ENCODE assay signal across 1 cellular context in the genomic region with DNA sequence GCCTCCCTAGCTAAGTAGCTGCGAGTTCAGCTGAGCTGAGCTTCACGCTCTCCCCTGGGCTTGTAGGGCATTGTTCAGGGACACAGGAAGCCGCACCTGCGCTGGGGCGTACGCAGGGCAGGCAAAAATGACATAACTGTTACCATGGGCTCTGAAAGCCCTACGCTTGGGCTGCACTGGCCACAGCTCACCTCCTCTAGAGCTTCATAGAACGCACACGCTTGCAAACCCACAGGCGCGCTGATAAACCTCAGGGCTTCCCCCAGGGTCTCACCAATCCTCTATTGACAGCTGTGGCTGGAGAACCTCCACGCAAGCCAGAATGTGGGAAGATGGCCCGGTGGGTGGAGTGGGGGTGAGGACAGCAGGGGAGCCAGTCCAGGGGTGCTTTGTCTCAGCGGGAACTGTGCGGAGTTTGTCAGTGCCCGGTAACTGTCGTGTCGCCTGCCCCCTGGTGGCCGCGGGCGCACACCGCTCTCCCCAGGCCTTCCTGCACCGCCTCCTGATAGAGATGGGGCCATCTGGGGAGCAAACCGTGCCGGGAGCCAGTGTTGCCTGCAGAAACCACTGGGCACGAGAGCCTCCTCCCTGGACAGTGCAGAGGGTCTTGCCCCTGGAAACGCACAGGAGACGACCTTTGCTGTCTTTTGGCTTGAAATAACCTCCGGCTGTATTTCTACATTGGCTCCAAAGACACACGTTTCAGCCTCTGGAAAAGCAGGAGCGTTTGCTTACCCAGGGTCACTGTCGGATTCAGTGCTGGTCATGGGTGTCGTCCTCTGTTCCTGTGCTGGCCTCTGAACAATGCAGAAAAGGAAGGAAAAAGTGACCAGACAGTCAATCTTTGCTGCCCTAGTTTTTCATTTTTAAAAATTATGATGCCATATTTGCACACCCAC.
A peak's percentile ranks its signal among the peaks of the same experiment; 100 is the strongest.
TF ChIP-seq lines count a peak whose summit lies in the region.

No MANE protein-coding gene starts in this region.

TF ChIP-seq in GM12878, 131 proteins besides CTCF, POLR2A, EP300 and RAD21 (continued from another document):
- TF ChIP-seq, protein P1, sequence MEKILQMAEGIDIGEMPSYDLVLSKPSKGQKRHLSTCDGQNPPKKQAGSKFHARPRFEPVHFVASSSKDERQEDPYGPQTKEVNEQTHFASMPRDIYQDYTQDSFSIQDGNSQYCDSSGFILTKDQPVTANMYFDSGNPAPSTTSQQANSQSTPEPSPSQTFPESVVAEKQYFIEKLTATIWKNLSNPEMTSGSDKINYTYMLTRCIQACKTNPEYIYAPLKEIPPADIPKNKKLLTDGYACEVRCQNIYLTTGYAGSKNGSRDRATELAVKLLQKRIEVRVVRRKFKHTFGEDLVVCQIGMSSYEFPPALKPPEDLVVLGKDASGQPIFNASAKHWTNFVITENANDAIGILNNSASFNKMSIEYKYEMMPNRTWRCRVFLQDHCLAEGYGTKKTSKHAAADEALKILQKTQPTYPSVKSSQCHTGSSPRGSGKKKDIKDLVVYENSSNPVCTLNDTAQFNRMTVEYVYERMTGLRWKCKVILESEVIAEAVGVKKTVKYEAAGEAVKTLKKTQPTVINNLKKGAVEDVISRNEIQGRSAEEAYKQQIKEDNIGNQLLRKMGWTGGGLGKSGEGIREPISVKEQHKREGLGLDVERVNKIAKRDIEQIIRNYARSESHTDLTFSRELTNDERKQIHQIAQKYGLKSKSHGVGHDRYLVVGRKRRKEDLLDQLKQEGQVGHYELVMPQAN (conservative IDR thresholded peaks at IDR 0.05): no peak
- TF ChIP-seq, protein P2, sequence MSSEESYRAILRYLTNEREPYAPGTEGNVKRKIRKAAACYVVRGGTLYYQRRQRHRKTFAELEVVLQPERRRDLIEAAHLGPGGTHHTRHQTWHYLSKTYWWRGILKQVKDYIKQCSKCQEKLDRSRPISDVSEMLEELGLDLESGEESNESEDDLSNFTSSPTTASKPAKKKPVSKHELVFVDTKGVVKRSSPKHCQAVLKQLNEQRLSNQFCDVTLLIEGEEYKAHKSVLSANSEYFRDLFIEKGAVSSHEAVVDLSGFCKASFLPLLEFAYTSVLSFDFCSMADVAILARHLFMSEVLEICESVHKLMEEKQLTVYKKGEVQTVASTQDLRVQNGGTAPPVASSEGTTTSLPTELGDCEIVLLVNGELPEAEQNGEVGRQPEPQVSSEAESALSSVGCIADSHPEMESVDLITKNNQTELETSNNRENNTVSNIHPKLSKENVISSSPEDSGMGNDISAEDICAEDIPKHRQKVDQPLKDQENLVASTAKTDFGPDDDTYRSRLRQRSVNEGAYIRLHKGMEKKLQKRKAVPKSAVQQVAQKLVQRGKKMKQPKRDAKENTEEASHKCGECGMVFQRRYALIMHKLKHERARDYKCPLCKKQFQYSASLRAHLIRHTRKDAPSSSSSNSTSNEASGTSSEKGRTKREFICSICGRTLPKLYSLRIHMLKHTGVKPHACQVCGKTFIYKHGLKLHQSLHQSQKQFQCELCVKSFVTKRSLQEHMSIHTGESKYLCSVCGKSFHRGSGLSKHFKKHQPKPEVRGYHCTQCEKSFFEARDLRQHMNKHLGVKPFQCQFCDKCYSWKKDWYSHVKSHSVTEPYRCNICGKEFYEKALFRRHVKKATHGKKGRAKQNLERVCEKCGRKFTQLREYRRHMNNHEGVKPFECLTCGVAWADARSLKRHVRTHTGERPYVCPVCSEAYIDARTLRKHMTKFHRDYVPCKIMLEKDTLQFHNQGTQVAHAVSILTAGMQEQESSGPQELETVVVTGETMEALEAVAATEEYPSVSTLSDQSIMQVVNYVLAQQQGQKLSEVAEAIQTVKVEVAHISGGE (CRISPR knock-in tag; IDR thresholded peaks at IDR 0.05): no peak
- TF ChIP-seq CREM (IDR thresholded peaks at IDR 0.05; ENCODE audit: low read depth): no peak
- no peak for TF ChIP-seq ZBED1 (IDR thresholded peaks at IDR 0.05; ENCODE audit: borderline replicate concordance)
- TF ChIP-seq SMC3 (IDR thresholded peaks at IDR 0.05; ENCODE audit: borderline replicate concordance, low read length): peak; percentile 92
- TF ChIP-seq RB1 (IDR thresholded peaks at IDR 0.05; ENCODE audit: borderline replicate concordance): 0 out of 2 replicates have a peak, but pooled peaks have one; percentile 35
- peak in 1 of 2 experiments; percentile 28; a peak in 1 of 4 replicates for TF ChIP-seq BHLHE40 (IDR thresholded peaks at IDR 0.05; ENCODE audit: borderline replicate concordance in 1 of 2, low read depth in 2 of 2, low read length in 1 of 2)
- no peak for TF ChIP-seq ZNF384 (IDR thresholded peaks at IDR 0.05; ENCODE audit: borderline replicate concordance, low read depth, low read length)
- no peak for TF ChIP-seq MTA3 (IDR thresholded peaks at IDR 0.05; ENCODE audit: borderline replicate concordance, low read length)
- TF ChIP-seq, protein P3, sequence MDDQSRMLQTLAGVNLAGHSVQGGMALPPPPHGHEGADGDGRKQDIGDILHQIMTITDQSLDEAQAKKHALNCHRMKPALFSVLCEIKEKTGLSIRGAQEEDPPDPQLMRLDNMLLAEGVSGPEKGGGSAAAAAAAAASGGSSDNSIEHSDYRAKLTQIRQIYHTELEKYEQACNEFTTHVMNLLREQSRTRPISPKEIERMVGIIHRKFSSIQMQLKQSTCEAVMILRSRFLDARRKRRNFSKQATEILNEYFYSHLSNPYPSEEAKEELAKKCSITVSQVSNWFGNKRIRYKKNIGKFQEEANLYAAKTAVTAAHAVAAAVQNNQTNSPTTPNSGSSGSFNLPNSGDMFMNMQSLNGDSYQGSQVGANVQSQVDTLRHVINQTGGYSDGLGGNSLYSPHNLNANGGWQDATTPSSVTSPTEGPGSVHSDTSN (IDR thresholded peaks at IDR 0.05; ENCODE audit: insufficient replicate concordance, low read depth, low read length): no peak
- TF ChIP-seq EGR1 (IDR thresholded peaks at IDR 0.05; ENCODE audit: borderline replicate concordance in 1 of 2, low read depth in 2 of 2, low read length in 2 of 2): 0 out of 3 replicates have a peak, but pooled peaks of 1 of the 2 experiments have one; percentile 1
- peak; percentile 72 for TF ChIP-seq YY1 (IDR thresholded peaks at IDR 0.05; ENCODE audit: low read depth, low read length)
- TF ChIP-seq RELA (IDR thresholded peaks at IDR 0.05; ENCODE audit: borderline replicate concordance, partially characterized antibody): no peak
